1 cellular context compared by ENCODE assay signal in genomic region chr10:119210633-119211032, GRCh38.
A peak's percentile ranks its signal among the peaks of the same experiment; 100 is the strongest.
TF ChIP-seq lines count a peak whose summit lies in the region.

No MANE protein-coding gene starts in this region.

TF ChIP-seq in SK-N-SH, 30 proteins besides CTCF, POLR2A, EP300 and RAD21 (continued from another document):
- TF ChIP-seq MXI1 (IDR thresholded peaks at IDR 0.05; ENCODE audit: low read depth, low read length): peak; percentile 44; the same call in 1 of the 2 replicates
- peak; percentile 53 for TF ChIP-seq CHD2 (IDR thresholded peaks at IDR 0.05; ENCODE audit: low read length, partially characterized antibody)
- no peak for TF ChIP-seq USF2 (IDR thresholded peaks at IDR 0.05; ENCODE audit: borderline replicate concordance, low read depth, low read length)
- no peak for TF ChIP-seq GABPA (IDR thresholded peaks at IDR 0.05; ENCODE audit: low read depth)
- no peak for TF ChIP-seq JUND (IDR thresholded peaks at IDR 0.05)
- no peak; the same call in 1 of the 2 replicates for TF ChIP-seq TEAD4 (IDR thresholded peaks at IDR 0.05; ENCODE audit: borderline replicate concordance, insufficient read depth)
